9 cellular contexts compared by ENCODE assay signal in genomic region chr1:29259802-29260441, GRCh38. TPM values are rescaled to one million over a fixed set of nuclear protein-coding genes. Genes with fewer than 3 reads are reported as not detected.
DNase-seq lines count a peak whose midpoint lies in the region; ATAC-seq, FAIRE-seq and TF ChIP-seq lines count a peak whose summit lies in the region.
"Had no signal": no experiment of that assay in that cellular context is flagged by ENCODE, and none has a peak within 500 bp of the region (broad histone marks: within the 10 kb centered on the region; RNA-seq: fewer than 3 reads in every experiment).

No MANE protein-coding gene starts in this region.

- H3K4me1 ChIP-seq in iPS-18a (ENCODE audit: control insufficient read depth, low read depth, low read length) (peaks cover 17% of the 10 kb centered on the region), small intestine (ENCODE audit: control insufficient read depth in 2 of 2, insufficient read depth in 1 of 2, low read depth in 1 of 2, low read length in 1 of 2) (no peaks in the 10 kb centered on the region)

- in situ Hi-C loops in astrocyte of the cerebellum (cut with HindIII; ENCODE audit: low sequenced_read_pairs) = no loop called here

- H3K36me3 ChIP-seq in BJ (ENCODE audit: control insufficient read depth, insufficient read depth, low read length) (peaks cover 2% of the 10 kb centered on the region; the same call in 1 of the 2 replicates), iPS-18a (ENCODE audit: control insufficient read depth, low read depth, low read length) (peaks cover 3% of the 10 kb centered on the region), small intestine (ENCODE audit: control insufficient read depth in 2 of 2, insufficient read depth in 2 of 2, low read length in 2 of 2) (no peaks in the 10 kb centered on the region)

- DNase-seq in BJ (ENCODE audit: low read depth) (no peak), NCI-H526 treated with DMSO at 0.1 percent for 48 hours (lab: John Stamatoyannopoulos, UW) (peak; percentile 15), astrocyte of the cerebellum (ENCODE audit: low read depth) (no peak), small intestine (peak; percentile 38), NCI-H82 treated with DMSO at 0.1 percent for 48 hours (lab: John Stamatoyannopoulos, UW; ENCODE audit: unreplicated experiment) (no peak), NCI-H1092 (lab: John Stamatoyannopoulos, UW) (no peak)

- FAIRE-seq in small intestine (lab: Jason Lieb, UNC) = no peak
- FAIRE-seq: endometrium had no signal

- H3K9me3 ChIP-seq in iPS-18a (ENCODE audit: control insufficient read depth, low read depth, low read length) (no peaks in the 10 kb centered on the region), small intestine (ENCODE audit: control insufficient read depth, low read depth) (no peaks in the 10 kb centered on the region)

- whole genome bisulfite sequencing in small intestine, 3 donors = 3 to 4% (median 4%) methylated on average over 41 to 56 of the region's 56 CpGs

- TF ChIP-seq CTCF in BJ (IDR thresholded peaks at IDR 0.05; ENCODE audit: insufficient read depth, low read depth, low read length) (no peak), astrocyte of the cerebellum (IDR thresholded peaks at IDR 0.05; ENCODE audit: low read depth, low read length, missing control alignments) (no peak)

- no peak overlapping the region for H3K9ac ChIP-seq in iPS-18a (ENCODE audit: low read length)

- H3K27me3 ChIP-seq in BJ (ENCODE audit: control insufficient read depth, insufficient read depth, low read length) (no peaks in the 10 kb centered on the region), iPS-18a (ENCODE audit: control insufficient read depth, insufficient read depth, low read length) (peaks cover 40% of the 10 kb centered on the region), small intestine (ENCODE audit: control insufficient read depth in 2 of 2, insufficient read depth in 2 of 2, low read length in 2 of 2) (peaks cover 6 to 19% of the 10 kb centered on the region in 2 donors)

- ATAC-seq in GM18907 (IDR thresholded peaks at IDR 0.05; ENCODE audit: unreplicated experiment) = no peak

- no peak overlapping the region for H3K27ac ChIP-seq in iPS-18a (ENCODE audit: low read length)
- no peak overlapping the region for H3K27ac ChIP-seq in small intestine (ENCODE audit: low read depth in 1 of 2, low read length in 1 of 2)

- CTCF ChIA-PET in BJ (lab: Yijun Ruan, JAX) = interaction anchor here (1.5 to 1.8 kb wide), 3 partner anchors 13 to 444 kb away, joined by 3 to 4 read pairs (median 3); no protein-coding TSS in a partner anchor

- POLR2A ChIA-PET in BJ (lab: Charles Lee) = no interaction called here

- peak overlapping the region; percentile 47 for H3K4me3 ChIP-seq in BJ (ENCODE audit: low read depth, low read length)
- H3K4me3 ChIP-seq in astrocyte of the cerebellum (ENCODE audit: low read depth, low read length) = peak overlapping the region; percentile 43
- peak overlapping the region; percentile 67 for H3K4me3 ChIP-seq in iPS-18a (ENCODE audit: low read length)
- peak overlapping the region in 1 of 2 donors; percentile 42 for H3K4me3 ChIP-seq in small intestine (ENCODE audit: low read depth in 1 of 2, low read length in 2 of 2)

RNA-seq across cellular contexts. Expression of gene PTPRU, which starts 23.6 kb away (rescaled TPM):
- polyA plus RNA-seq in BJ (2011; rRNA removed) = 12.8 and 19.8 TPM in 2 replicates
- polyA minus RNA-seq in BJ (2011; rRNA and poly(A)+ RNA removed) = 20.9 and 26.4 TPM in 2 replicates
- 1 to 10 TPM in 1 of 3 donors, under 1 TPM in 1, not detected in 1; 0.27 to 4.3 TPM for polyA plus RNA-seq in small intestine

RNA-seq across cellular contexts. Expression of gene MECR, which starts 29.2 kb away (rescaled TPM):
- 20.9 and 35.6 TPM in 2 replicates for polyA plus RNA-seq in BJ (2011; rRNA removed)
- polyA minus RNA-seq in BJ (2011; rRNA and poly(A)+ RNA removed) = 21.7 and 27.8 TPM in 2 replicates
- 10 to 100 TPM in 2 of 3 donors, 1 to 10 TPM in 1; 9.7 to 20.0 (median 19.2) TPM for polyA plus RNA-seq in small intestine

Comparison
In these comparisons a context has a peak if more than half of its experiments do, and no peak if none do; other contexts are left out.
1. DNase-seq: peak in NCI-H526 treated with DMSO at 0.1 percent for 48 hours (single experiment) and small intestine (single experiment); none in BJ (single experiment), astrocyte of the cerebellum (single experiment), NCI-H82 treated with DMSO at 0.1 percent for 48 hours (single experiment) and NCI-H1092 (single experiment).